In genomic region chr11:61602775-61603569, GRCh38 we compare ENCODE assay signal across 7 cellular contexts. TPM values are rescaled to one million over a fixed set of nuclear protein-coding genes. Genes with fewer than 3 reads are reported as not detected.
A peak's percentile ranks its signal among the peaks of the same experiment; 100 is the strongest.
DNase-seq lines count a peak whose midpoint lies in the region; TF ChIP-seq lines count a peak whose summit lies in the region.

No MANE protein-coding gene starts in this region.

- no peaks in the 10 kb centered on the region for H3K27me3 ChIP-seq in transverse colon
- no peaks in the 10 kb centered on the region for H3K27me3 ChIP-seq in Karpas-422 (ENCODE audit: low read length)

- H3K9ac ChIP-seq in Karpas-422 (ENCODE audit: low read length), result no peak overlapping the region

- POLR2A ChIA-PET in OCI-LY7 (lab: Charles Lee), result no interaction called here

- no peaks in the 10 kb centered on the region for H3K9me3 ChIP-seq in transverse colon
- H3K9me3 ChIP-seq in Karpas-422 (ENCODE audit: low read length), result no peaks in the 10 kb centered on the region
- no peaks in the 10 kb centered on the region for H3K9me3 ChIP-seq in OCI-LY7 (ENCODE audit: low read length)

- CTCF ChIA-PET in OCI-LY7 (lab: Charles Lee; ENCODE audit: unreplicated experiment), result no interaction called here

- intact Hi-C loops in transverse colon (cut with DNase I; ENCODE audit: low total_unique reads) (loop anchor here (1.0 kb wide), 1 partner anchor 21 kb away; no protein-coding TSS in a partner anchor), OCI-LY7 (cut with micrococcal nuclease; ENCODE audit: unreplicated experiment) (no loop called here)

- in situ Hi-C loops in transverse colon (cut with MboI; ENCODE audit: low pct_ligation_motif_present in 1 of 4, low pct_unique_long_range_greater_than_20kb in 1 of 4, low sequenced_read_pairs in 3 of 4), result no loop called here

- TF ChIP-seq EP300 in transverse colon (IDR thresholded peaks at IDR 0.05; ENCODE audit: low read depth), result no peak

- H3K36me3 ChIP-seq in transverse colon, result no peaks in the 10 kb centered on the region
- H3K36me3 ChIP-seq in Karpas-422 (ENCODE audit: insufficient read depth, low read length), result no peaks in the 10 kb centered on the region
- no peaks in the 10 kb centered on the region for H3K36me3 ChIP-seq in OCI-LY7 (ENCODE audit: insufficient read depth, low read length)

- H3K27ac ChIP-seq in transverse colon (peak overlapping the region; percentile 51 to 61 (median 58)), Karpas-422 (ENCODE audit: low read length) (no peak overlapping the region), OCI-LY7 (ENCODE audit: low read depth, low read length, poor library complexity, severe bottlenecking) (no peak overlapping the region)

- no peaks in the 10 kb centered on the region for H3K9me2 ChIP-seq in Karpas-422 (replicated peaks; ENCODE audit: insufficient read depth, low read length)
- H3K9me2 ChIP-seq in OCI-LY7 (ENCODE audit: insufficient read depth, low read length), result no peaks in the 10 kb centered on the region

- WGBS in transverse colon (ENCODE audit: low coverage in 1 of 2), 2 donors, result 42% methylated on average over 20 of the region's 20 CpGs; no CpG with 5 or more reads in 1 of the 2 donors

- peaks cover 0 to 27% (median 16%) of the 10 kb centered on the region in 4 donors for H3K4me1 ChIP-seq in transverse colon
- no peaks in the 10 kb centered on the region for H3K4me1 ChIP-seq in Karpas-422 (ENCODE audit: low read length)
- no peaks in the 10 kb centered on the region for H3K4me1 ChIP-seq in OCI-LY7 (ENCODE audit: insufficient read depth, low read length, poor library complexity, severe bottlenecking)

- no TSS peak for BruUV-seq in OCI-LY7 (replicated peaks; lab: Mats Ljungman, UMichigan)

- H3K4me2 ChIP-seq in Karpas-422 (ENCODE audit: low read depth, low read length, poor library complexity, severe bottlenecking), result no peak overlapping the region
- H3K4me2 ChIP-seq in OCI-LY7 (ENCODE audit: low read length), result no peak overlapping the region

- DNase-seq in HS-27A (ENCODE audit: low read depth) (peak; percentile 62), amniotic stem cell (lab: John Stamatoyannopoulos, UW) (peak; percentile 42), inferior parietal cortex (ENCODE audit: extremely low spot score) (peak; percentile 47), transverse colon (peak; percentile 69), NCI-H2029 (lab: John Stamatoyannopoulos, UW) (no peak), Karpas-422 (no peak), OCI-LY7 (ENCODE audit: low spot score) (no peak)

- H3K4me3 ChIP-seq in transverse colon, result no peak overlapping the region
- H3K4me3 ChIP-seq in Karpas-422 (ENCODE audit: low read length), result no peak overlapping the region
- no peak overlapping the region for H3K4me3 ChIP-seq in OCI-LY7 (ENCODE audit: low read depth, low read length, poor library complexity, severe bottlenecking)

- no peaks in the 10 kb centered on the region for H4K20me1 ChIP-seq in Karpas-422 (ENCODE audit: insufficient read depth, low read depth, low read length)
- H4K20me1 ChIP-seq in OCI-LY7 (ENCODE audit: insufficient read depth, low read length), result no peaks in the 10 kb centered on the region

- no peaks in the 10 kb centered on the region for H3K79me2 ChIP-seq in Karpas-422 (ENCODE audit: low read length)
- H3K79me2 ChIP-seq in OCI-LY7 (ENCODE audit: insufficient read depth, low read depth, low read length), result no peaks in the 10 kb centered on the region

- TF ChIP-seq CTCF in transverse colon (IDR thresholded peaks at IDR 0.05) (no peak), OCI-LY7 (conservative IDR thresholded peaks at IDR 0.05; ENCODE audit: low read length) (no peak)

- TF ChIP-seq POLR2A in transverse colon (IDR thresholded peaks at IDR 0.05), result no peak

- H2AFZ ChIP-seq in Karpas-422 (ENCODE audit: low read length) (no peak overlapping the region), OCI-LY7 (ENCODE audit: low read length) (no peak overlapping the region)

RNA-seq across cellular contexts. Expression of gene SYT7, which starts 22.1 kb away (rescaled TPM):
- total RNA-seq in transverse colon, result 10 to 100 TPM in 3 of 4 donors, 1 to 10 TPM in 1; 6.8 to 26.2 (median 12.8) TPM
- total RNA-seq in Karpas-422 (2014; rRNA removed; shearing (Covaris generic); ENCODE audit: low replicate concordance), result not detected in 2 replicates
- not detected in 2 replicates for total RNA-seq in OCI-LY7 (2014; rRNA removed; shearing (Covaris generic))
- not detected in 2 replicates for total RNA-seq in OCI-LY7 (2022)

Comparison
In these comparisons a context has a peak if more than half of its experiments do, and no peak if none do; other contexts are left out.
1. DNase-seq: peak in HS-27A (single experiment), amniotic stem cell (single experiment), inferior parietal cortex (single experiment) and transverse colon (single experiment); none in NCI-H2029 (single experiment), Karpas-422 (single experiment) and OCI-LY7 (single experiment).
2. H3K27ac ChIP-seq: peak in transverse colon (4 of 4); none in Karpas-422 (single experiment) and OCI-LY7 (single experiment).